8 cellular contexts compared by ENCODE assay signal in genomic region chr10:97332586-97333350, GRCh38. TPM values are rescaled to one million over a fixed set of nuclear protein-coding genes. Genes with fewer than 3 reads are reported as not detected.
DNase-seq lines count a peak whose midpoint lies in the region; ATAC-seq, FAIRE-seq and TF ChIP-seq lines count a peak whose summit lies in the region.

No MANE protein-coding gene starts in this region.

- peaks cover 4 to 20% (median 11%) of the 10 kb centered on the region in 4 donors for H3K36me3 ChIP-seq in esophagus muscularis mucosa
- no peaks in the 10 kb centered on the region for H3K36me3 ChIP-seq in mucosa of stomach (ENCODE audit: control insufficient read depth, insufficient read depth, low read length)

- H3K4me3 ChIP-seq in HFF-Myc (replicated peaks; ENCODE audit: low read depth, low read length) (peak overlapping the region; percentile 77), esophagus muscularis mucosa (peak overlapping the region; percentile 77 to 91 (median 84)), mucosa of stomach (ENCODE audit: low read length) (peak overlapping the region; percentile 88)

- H3K9ac ChIP-seq in mucosa of stomach (ENCODE audit: low read length): peak overlapping the region; percentile 91

- peak overlapping the region; percentile 83 to 97 (median 91) for H3K27ac ChIP-seq in esophagus muscularis mucosa (replicated peaks in 1 of 4)

- ATAC-seq in HG02759 (IDR thresholded peaks at IDR 0.05; ENCODE audit: unreplicated experiment): no peak

- H3K27me3 ChIP-seq in esophagus muscularis mucosa (no peaks in the 10 kb centered on the region), mucosa of stomach (ENCODE audit: control insufficient read depth, insufficient read depth, low read length) (no peaks in the 10 kb centered on the region)

- TF ChIP-seq POLR2A in esophagus muscularis mucosa (IDR thresholded peaks at IDR 0.05; ENCODE audit: low read depth): no peak

- TF ChIP-seq EP300 in esophagus muscularis mucosa (IDR thresholded peaks at IDR 0.05): no peak

- 37% methylated on average over 18 of the region's 18 CpGs for WGBS in esophagus muscularis mucosa

- DNase-seq in C1 segment of cervical spinal cord (lab: John Stamatoyannopoulos, UW): peak in 10 of 14 donors; percentile 8 to 53 (median 33)
- peak; percentile 61 for DNase-seq in HFF-Myc (ENCODE audit: extremely low read depth, low read depth)
- peak; percentile 32 for DNase-seq in UCSD-AML1 (lab: John Stamatoyannopoulos, UW; ENCODE audit: unreplicated experiment)
- DNase-seq in esophagus muscularis mucosa (ENCODE audit: extremely low spot score): no peak
- peak; percentile 65 for DNase-seq in urothelium cell line (ENCODE audit: low spot score)
- DNase-seq in GDM1 (lab: John Stamatoyannopoulos, UW): no peak

- TF ChIP-seq CTCF in HFF-Myc (IDR thresholded peaks at IDR 0.05; ENCODE audit: low read depth, low read length, missing control alignments) (peak; percentile 35), esophagus muscularis mucosa (IDR thresholded peaks at IDR 0.05) (peak in 2 of 3 experiments; percentile 23 to 35)

- H3K4me1 ChIP-seq in esophagus muscularis mucosa (peaks cover 45 to 80% (median 72%) of the 10 kb centered on the region in 4 donors), mucosa of stomach (ENCODE audit: control insufficient read depth, insufficient read depth, low read length) (peaks cover 47% of the 10 kb centered on the region)

- FAIRE-seq in urothelium cell line (lab: Jason Lieb, UNC): no peak

- intact Hi-C loops in esophagus muscularis mucosa (cut with DNase I): loop anchor here (5.0 kb wide), 1 partner anchor 40 kb away; the partner anchor contains the start of gene ARHGAP19

- H3K9me3 ChIP-seq in esophagus muscularis mucosa (no peaks in the 10 kb centered on the region), mucosa of stomach (ENCODE audit: control insufficient read depth, low read length) (no peaks in the 10 kb centered on the region)

RNA-seq across cellular contexts. Expression of gene FRAT2, which starts 1.8 kb away (rescaled TPM):
- 10 to 100 TPM; 18.7 to 27.8 (median 19.6) TPM for total RNA-seq in esophagus muscularis mucosa

RNA-seq across cellular contexts. Expression of gene FRAT1, which starts 13.7 kb away (rescaled TPM):
- 10 to 100 TPM in 1 of 4 donors, 1 to 10 TPM in 3; 6.1 to 10.3 (median 9.0) TPM for total RNA-seq in esophagus muscularis mucosa

RNA-seq across cellular contexts. Expression of gene ARHGAP19, which starts 40.3 kb away (rescaled TPM):
- total RNA-seq in esophagus muscularis mucosa: 1 to 10 TPM; 3.5 to 5.4 (median 4.6) TPM

Comparison
In these comparisons a context has a peak if more than half of its experiments do, and no peak if none do; other contexts are left out.
1. DNase-seq: peak in C1 segment of cervical spinal cord (10 of 14), HFF-Myc (single experiment), UCSD-AML1 (single experiment) and urothelium cell line (single experiment); none in esophagus muscularis mucosa (single experiment) and GDM1 (single experiment).
2. Peak in every context shown above with its lines, with median percentiles within 50 percentile points of each other: H3K4me3 ChIP-seq.